In the genomic region with DNA sequence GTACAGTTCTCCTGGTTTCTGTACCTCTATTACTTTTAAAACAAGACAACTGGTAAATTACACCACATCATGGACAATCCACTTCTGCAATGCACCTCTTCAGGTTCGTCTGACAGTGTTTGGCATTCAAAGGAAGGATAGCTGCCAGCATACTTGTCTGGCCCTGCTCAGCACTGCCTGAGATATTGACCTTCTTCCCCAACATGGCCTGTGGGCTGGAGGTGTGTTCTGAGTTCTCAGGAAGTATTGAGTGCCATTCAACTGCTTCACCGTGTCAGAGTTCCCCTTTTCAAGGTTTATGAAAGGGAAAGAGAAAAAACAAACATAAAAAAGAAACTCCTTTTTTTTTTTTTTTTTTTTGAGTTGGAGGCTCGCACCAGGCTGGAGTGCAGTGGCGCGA, we compare ENCODE assay signal across 18 cellular contexts.
A peak's percentile ranks its signal among the peaks of the same experiment; 100 is the strongest.
DNase-seq lines count a peak whose midpoint lies in the region; ATAC-seq, FAIRE-seq and TF ChIP-seq lines count a peak whose summit lies in the region.
"Had no signal": no experiment of that assay in that cellular context is flagged by ENCODE, and none has a peak within 500 bp of the region (broad histone marks: within the 10 kb centered on the region; RNA-seq: fewer than 3 reads in every experiment).

No MANE protein-coding gene starts in this region.

- no peak for FAIRE-seq in bronchial epithelial cell (lab: Jason Lieb, UNC)
- FAIRE-seq: astrocyte, H54, keratinocyte had no signal

- H3K36me3 ChIP-seq in bronchial epithelial cell (ENCODE audit: control insufficient read depth, insufficient read depth, low read length), result no peaks in the 10 kb centered on the region
- H3K36me3 ChIP-seq: esophagus muscularis mucosa, heart left ventricle had no signal

- ATAC-seq in GM18502 (IDR thresholded peaks at IDR 0.05; ENCODE audit: poor library complexity, unreplicated experiment) (peak; percentile 91), GM19452 (IDR thresholded peaks at IDR 0.05; ENCODE audit: unreplicated experiment) (peak; percentile 85), HG03175 (IDR thresholded peaks at IDR 0.05; ENCODE audit: unreplicated experiment) (peak; percentile 93)
- ATAC-seq in stimulated activated naive CD8-positive, alpha-beta T cell treated with anti-CD3 and anti-CD28 coated beads, Interleukin-15, Interleukin-2, amounts not matched to agents 100 U/mL and 50 U/mL, for 24 hours, result no peak
- ATAC-seq: heart left ventricle had no signal

- peaks cover 2% of the 10 kb centered on the region for H3K27me3 ChIP-seq in bronchial epithelial cell (ENCODE audit: control insufficient read depth, insufficient read depth, low read length)
- H3K27me3 ChIP-seq: esophagus muscularis mucosa had no signal

- DNase-seq in bronchial epithelial cell (ENCODE audit: low read depth) (peak; percentile 32), amygdala (lab: John Stamatoyannopoulos, UW) (no peak)
- DNase-seq in stimulated activated CD4-positive, alpha-beta T cell treated with anti-CD3 and anti-CD28 coated beads, Interleukin-2, amount 100 ng/mL, for 24 hours, result no peak
- DNase-seq in stimulated activated CD4-positive, alpha-beta T cell treated with anti-CD3 and anti-CD28 coated beads, Interleukin-4, amount 100 ng/mL, for 4 hours, result no peak
- DNase-seq in stimulated activated naive CD8-positive, alpha-beta T cell treated with anti-CD3 and anti-CD28 coated beads, Interleukin-15, Interleukin-2, amounts not matched to agents 100 U/mL and 50 U/mL, for 24 hours, result no peak
- DNase-seq: activated effector memory CD4-positive, alpha-beta T cell treated with anti-CD3 and anti-CD28 coated beads, Interleukin-2, amount 50 U/mL, for 16 hours; GF-D8; heart left ventricle; NCI-H1092; NCI-H2171 treated with DMSO at 0.1 percent for 48 hours; nucleus accumbens had no signal

- no peak overlapping the region for H3K4me3 ChIP-seq in bronchial epithelial cell (ENCODE audit: low read depth, low read length)
- H3K4me3 ChIP-seq: esophagus muscularis mucosa, heart left ventricle had no signal

- no peak for TF ChIP-seq CTCF in bronchial epithelial cell (IDR thresholded peaks at IDR 0.05; ENCODE audit: insufficient read depth, low read length, severe bottlenecking)
